1 cellular context compared by ENCODE assay signal in the genomic region with DNA sequence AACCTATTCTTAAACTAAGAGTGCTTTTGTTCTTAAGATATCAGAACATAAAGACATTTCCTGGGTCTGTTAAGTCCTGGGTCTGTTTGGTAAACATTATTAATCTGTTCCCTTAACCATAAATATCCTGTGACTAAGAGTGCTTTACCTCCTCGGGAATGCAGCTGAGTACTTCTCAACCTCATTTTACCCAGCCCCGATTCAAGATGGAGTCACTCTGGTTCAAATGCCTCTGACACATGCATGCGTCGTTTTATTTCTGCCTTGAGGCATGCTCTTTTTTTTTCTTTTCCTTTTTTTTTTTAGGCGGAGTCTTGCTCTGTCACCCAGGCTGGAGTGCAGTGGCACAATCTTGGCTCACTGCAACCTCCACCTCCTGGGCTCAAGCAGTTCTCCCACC.
TF ChIP-seq lines count a peak whose summit lies in the region.

No MANE protein-coding gene starts in this region.

TF ChIP-seq in WTC11, 78 proteins besides CTCF, POLR2A, EP300 and RAD21 (continued from another document):
- TF ChIP-seq, protein P1, sequence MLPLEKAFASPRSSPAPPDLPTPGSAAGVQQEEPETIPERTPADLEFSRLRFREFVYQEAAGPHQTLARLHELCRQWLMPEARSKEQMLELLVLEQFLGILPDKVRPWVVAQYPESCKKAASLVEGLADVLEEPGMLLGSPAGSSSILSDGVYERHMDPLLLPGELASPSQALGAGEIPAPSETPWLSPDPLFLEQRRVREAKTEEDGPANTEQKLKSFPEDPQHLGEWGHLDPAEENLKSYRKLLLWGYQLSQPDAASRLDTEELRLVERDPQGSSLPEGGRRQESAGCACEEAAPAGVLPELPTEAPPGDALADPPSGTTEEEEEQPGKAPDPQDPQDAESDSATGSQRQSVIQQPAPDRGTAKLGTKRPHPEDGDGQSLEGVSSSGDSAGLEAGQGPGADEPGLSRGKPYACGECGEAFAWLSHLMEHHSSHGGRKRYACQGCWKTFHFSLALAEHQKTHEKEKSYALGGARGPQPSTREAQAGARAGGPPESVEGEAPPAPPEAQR (CRISPR knock-in tag; IDR thresholded peaks at IDR 0.05), result 0 out of 2 replicates have a peak, but pooled peaks have one; percentile 13
